Comparison of ENCODE assay signal across 9 cellular contexts in genomic region chr20:4522310-4522709, GRCh38.
"Had no signal": no experiment of that assay in that cellular context is flagged by ENCODE, and none has a peak within 500 bp of the region (broad histone marks: within the 10 kb centered on the region; RNA-seq: fewer than 3 reads in every experiment).

No MANE protein-coding gene starts in this region.

- H3K9me3 ChIP-seq: HAP-1 had no signal

- H3K4me1 ChIP-seq: HAP-1 had no signal

- ATAC-seq: GM23338, HCT116, K562 had no signal

- H3K27ac ChIP-seq: HL-60 had no signal

- H3K4me3 ChIP-seq: GM23338, HAP-1, K562 had no signal

- DNase-seq: H7, HFFc6, IMR-90, KG1 had no signal

- H3K27ac Mint-ChIP-seq: GM23338, HFFc6 had no signal

- H3K36me3 ChIP-seq: HAP-1 had no signal

- H3K4me3 Mint-ChIP-seq: GM23338, HFFc6 had no signal

- H3K4me2 ChIP-seq: GM23338 had no signal

- H3K9me3 Mint-ChIP-seq: GM23338, HFFc6 had no signal

- FAIRE-seq: K562 had no signal
